24 cellular contexts compared by ENCODE assay signal in the genomic region with DNA sequence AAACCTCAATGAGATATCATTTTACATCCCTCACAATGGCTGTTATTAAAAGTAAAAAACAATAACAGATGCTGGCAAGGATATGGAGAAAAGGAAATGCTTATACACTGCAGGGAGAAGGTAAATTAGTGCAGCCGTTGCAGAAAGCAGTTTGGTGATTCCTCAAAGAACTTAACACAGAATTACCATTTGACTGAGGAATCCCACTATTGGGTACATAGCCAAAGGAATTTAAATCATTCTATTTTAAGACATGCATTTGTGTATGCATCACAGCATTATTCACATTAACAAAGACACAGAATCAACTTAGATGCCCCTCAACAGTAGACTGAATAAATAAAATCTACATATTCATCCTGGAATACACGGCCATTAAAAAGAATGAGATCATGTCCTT.
"Had no signal": no experiment of that assay in that cellular context is flagged by ENCODE, and none has a peak within 500 bp of the region (broad histone marks: within the 10 kb centered on the region; RNA-seq: fewer than 3 reads in every experiment).

No MANE protein-coding gene starts in this region.

- H3K36me3 ChIP-seq: ascending aorta, cardiac muscle cell, WERI-Rb-1 had no signal

- H3K4me2 ChIP-seq: PC-9 had no signal

- H3K4me1 ChIP-seq: ascending aorta had no signal

- DNase-seq: activated CD4-positive, alpha-beta T cell treated with anti-CD3 and anti-CD28 coated beads, Interleukin-2, amount 10 ng/mL, durations not matched to agents 24 days and 14 days; activated CD4-positive, alpha-beta T cell treated with anti-CD3 and anti-CD28 coated beads, Interleukin-2, amount 50 U/mL, for 4 hours; activated CD8-positive, alpha-beta T cell treated with anti-CD3 and anti-CD28 coated beads for 36 hours; activated gamma-delta T cell; activated naive CD4-positive, alpha-beta T cell treated with Interleukin-2 at 50 U/mL for 16 hours; activated naive CD8-positive, alpha-beta T cell treated with anti-CD3 and anti-CD28 coated beads, Interleukin-2, amount 10 ng/mL, durations not matched to agents 7 days and 5 days; activated T-cell treated with anti-CD3 and anti-CD28 coated beads, Interleukin-2, amount 50 U/mL, for 24 hours; amygdala; NCI-H1092 treated with DMSO at 0.1 percent for 48 hours; NCI-H1417; NCI-H146; NCI-H187; NCI-H2029 treated with DMSO at 0.1 percent for 48 hours; NCI-H2107; NCI-H510A; NCI-H526; NCI-H748 treated with DMSO at 0.1 percent for 48 hours; PC-9; T1000; WERI-Rb-1 had no signal

- H3K27me3 ChIP-seq: ascending aorta, cardiac muscle cell had no signal

- H3K4me3 ChIP-seq: ascending aorta, cardiac muscle cell, PC-9 had no signal

- ATAC-seq: activated CD8-positive, alpha-beta T cell treated with anti-CD3 and anti-CD28 coated beads for 36 hours; Right ventricle myocardium inferior had no signal

- H3K27ac ChIP-seq: ascending aorta, cardiac muscle cell, PC-9, RWPE1, WERI-Rb-1 had no signal

- H2AFZ ChIP-seq: PC-9 had no signal

- H3K9me3 ChIP-seq: ascending aorta had no signal
